ENCODE assay signal across 8 cellular contexts in genomic region chr11:112321521-112322172, GRCh38.
DNase-seq lines count a peak whose midpoint lies in the region; ATAC-seq and TF ChIP-seq lines count a peak whose summit lies in the region.

No MANE protein-coding gene starts in this region.

- POLR2A ChIA-PET in AG04450 (lab: Yijun Ruan, JAX) = interaction anchor here (0.5 to 2.2 kb wide), 2 partner anchors 43 to 201 kb away, joined by 3 to 7 read pairs; no protein-coding TSS in a partner anchor

- H3K36me3 ChIP-seq in esophagus (ENCODE audit: control insufficient read depth in 2 of 2, insufficient read depth in 2 of 2, low read length in 1 of 2) (peaks cover 0 to 4% of the 10 kb centered on the region in 2 donors), psoas muscle (ENCODE audit: insufficient read depth in 1 of 2, low read depth in 1 of 2) (no peaks in the 10 kb centered on the region)

- intact Hi-C loops in psoas muscle (cut with DNase I) = loop anchor here in 1 of 2 donors (10.0 kb wide), 1 partner anchor 73 kb away; no protein-coding TSS in a partner anchor

- DNase-seq in AG04450 (ENCODE audit: low read depth, low spot score) = peak; percentile 61
- peak; percentile 86 for DNase-seq in HPDE6-E6E7 (ENCODE audit: extremely low spot score)
- peak; percentile 82 for DNase-seq in NCI-H774 (lab: John Stamatoyannopoulos, UW)
- peak in 1 of 2 donors; percentile 63 for DNase-seq in psoas muscle
- no peak for DNase-seq in GM10266 (ENCODE audit: extremely low spot score)
- no peak for DNase-seq in effector CD8-positive, alpha-beta T cell (lab: John Stamatoyannopoulos, UW)

- H3K27ac ChIP-seq in AG04450 (ENCODE audit: low read depth, low read length) (peak overlapping the region; percentile 65), esophagus (ENCODE audit: low read depth in 2 of 2, low read length in 1 of 2) (peak overlapping the region; percentile 29 to 54), psoas muscle (peak overlapping the region; percentile 53)

- H3K27me3 ChIP-seq in AG04450 (ENCODE audit: control insufficient read depth, insufficient read depth, low read length) (no peaks in the 10 kb centered on the region), esophagus (ENCODE audit: control insufficient read depth in 1 of 2, insufficient read depth in 2 of 2, low read length in 2 of 2) (no peaks in the 10 kb centered on the region), psoas muscle (ENCODE audit: insufficient read depth in 3 of 3, low read length in 2 of 3) (no peaks in the 10 kb centered on the region)

- H3K9me3 ChIP-seq in AG04450 (ENCODE audit: control insufficient read depth, insufficient read depth, low read length) = no peaks in the 10 kb centered on the region
- H3K9me3 ChIP-seq in esophagus (ENCODE audit: control insufficient read depth in 2 of 2, insufficient read depth in 1 of 2, low read depth in 1 of 2, low read length in 1 of 2) = no peaks in the 10 kb centered on the region
- no peaks in the 10 kb centered on the region for H3K9me3 ChIP-seq in psoas muscle

- H3K4me3 ChIP-seq in AG04450 (ENCODE audit: low read depth, low read length) = no peak overlapping the region
- H3K4me3 ChIP-seq in esophagus (ENCODE audit: low read depth in 1 of 2, low read length in 2 of 2) = no peak overlapping the region
- no peak overlapping the region for H3K4me3 ChIP-seq in psoas muscle

- 35 to 37% methylated on average over 8 of the region's 8 CpGs for WGBS in esophagus, 2 donors
- WGBS in psoas muscle, 3 donors = 41 to 50% (median 43%) methylated on average over 8 of the region's 8 CpGs

- ATAC-seq in psoas muscle = peak; percentile 67 to 88 (median 88)
- no peak for ATAC-seq in GM18873 (IDR thresholded peaks at IDR 0.05; ENCODE audit: low FRiP score, unreplicated experiment)

- H3K4me1 ChIP-seq in esophagus (ENCODE audit: control insufficient read depth in 2 of 2, insufficient read depth in 2 of 2, low read length in 1 of 2) (peaks cover 4 to 9% of the 10 kb centered on the region in 2 donors), psoas muscle (peaks cover 42% of the 10 kb centered on the region)

- CTCF ChIA-PET in AG04450 (lab: Charles Lee) = interaction anchor here (1.8 kb wide), 1 partner anchor 41 kb away, joined by 4 read pairs; no protein-coding TSS in a partner anchor

- no peak for TF ChIP-seq CTCF in AG04450 (IDR thresholded peaks at IDR 0.05; ENCODE audit: low read depth, low read length)
- no peak for TF ChIP-seq CTCF in psoas muscle (IDR thresholded peaks at IDR 0.05)
- no peak for TF ChIP-seq CTCF in GM10266 (IDR thresholded peaks at IDR 0.05; ENCODE audit: control insufficient read depth, insufficient read depth, low read depth, missing control alignments)

Comparison
In these comparisons a context has a peak if more than half of its experiments do, and no peak if none do; other contexts are left out.
1. DNase-seq: peak in AG04450 (single experiment), HPDE6-E6E7 (single experiment) and NCI-H774 (single experiment); none in GM10266 (single experiment) and effector CD8-positive, alpha-beta T cell (single experiment).
2. Peak in every context shown above with its lines, with median percentiles within 50 percentile points of each other: H3K27ac ChIP-seq.